Comparison of ENCODE assay signal across 17 cellular contexts in genomic region chr1:53579221-53580008, GRCh38.
"Had no signal": no experiment of that assay in that cellular context is flagged by ENCODE, and none has a peak within 500 bp of the region (broad histone marks: within the 10 kb centered on the region; RNA-seq: fewer than 3 reads in every experiment).

No MANE protein-coding gene starts in this region.

- H3K9me3 Mint-ChIP-seq: activated CD4-positive, alpha-beta T cell treated with anti-CD3 and anti-CD28 coated beads, Interleukin-2, amount 10 ng/mL, durations not matched to agents 24 days and 14 days; activated naive CD4-positive, alpha-beta T cell treated with anti-CD3 and anti-CD28 coated beads, Interleukin-2, amount 10 ng/mL, durations not matched to agents 7 days and 5 days; central memory CD8-positive, alpha-beta T cell; dendritic cell treated with granulocyte-macrophage colony-stimulating factor and Interleukin-4, amounts not matched to agents 40 ng/mL and 50 ng/mL, for 4 days; naive thymus-derived CD4-positive, alpha-beta T cell; stimulated activated naive CD8-positive, alpha-beta T cell treated with anti-CD3 and anti-CD28 coated beads, Interleukin-15, amount 100 ng/mL, for 72 hours had no signal

- H3K4me1 ChIP-seq: uterus had no signal

- H3K4me3 Mint-ChIP-seq: activated CD4-positive, alpha-beta T cell treated with anti-CD3 and anti-CD28 coated beads, Interleukin-2, amount 10 ng/mL, durations not matched to agents 24 days and 14 days; activated naive CD4-positive, alpha-beta T cell treated with anti-CD3 and anti-CD28 coated beads, Interleukin-2, amount 10 ng/mL, durations not matched to agents 7 days and 5 days; central memory CD8-positive, alpha-beta T cell; dendritic cell treated with granulocyte-macrophage colony-stimulating factor and Interleukin-4, amounts not matched to agents 40 ng/mL and 50 ng/mL, for 4 days; naive thymus-derived CD4-positive, alpha-beta T cell; stimulated activated naive CD8-positive, alpha-beta T cell treated with anti-CD3 and anti-CD28 coated beads, Interleukin-15, amount 100 ng/mL, for 72 hours had no signal

- ATAC-seq: body of pancreas; naive thymus-derived CD4-positive, alpha-beta T cell; stimulated activated naive CD8-positive, alpha-beta T cell treated with anti-CD3 and anti-CD28 coated beads, Interleukin-15, amount 100 ng/mL, for 72 hours had no signal

- H3K27ac ChIP-seq: body of pancreas, SJCRH30, thoracic aorta, uterus, VCaP had no signal

- H3K27ac Mint-ChIP-seq: activated CD4-positive, alpha-beta T cell treated with anti-CD3 and anti-CD28 coated beads, Interleukin-2, amount 10 ng/mL, durations not matched to agents 24 days and 14 days; activated naive CD4-positive, alpha-beta T cell treated with anti-CD3 and anti-CD28 coated beads, Interleukin-2, amount 10 ng/mL, durations not matched to agents 7 days and 5 days; dendritic cell treated with granulocyte-macrophage colony-stimulating factor and Interleukin-4, amounts not matched to agents 40 ng/mL and 50 ng/mL, for 4 days; naive thymus-derived CD4-positive, alpha-beta T cell; stimulated activated naive CD8-positive, alpha-beta T cell treated with anti-CD3 and anti-CD28 coated beads, Interleukin-15, amount 100 ng/mL, for 72 hours had no signal

- H3K36me3 ChIP-seq: SJCRH30, thoracic aorta, uterus had no signal

- H3K36me3 Mint-ChIP-seq: activated naive CD4-positive, alpha-beta T cell treated with anti-CD3 and anti-CD28 coated beads, Interleukin-2, amount 10 ng/mL, durations not matched to agents 7 days and 5 days; naive thymus-derived CD4-positive, alpha-beta T cell had no signal

- H3K27me3 Mint-ChIP-seq: activated CD4-positive, alpha-beta T cell treated with anti-CD3 and anti-CD28 coated beads, Interleukin-2, amount 10 ng/mL, durations not matched to agents 24 days and 14 days; central memory CD8-positive, alpha-beta T cell; dendritic cell treated with granulocyte-macrophage colony-stimulating factor and Interleukin-4, amounts not matched to agents 40 ng/mL and 50 ng/mL, for 4 days; stimulated activated naive CD8-positive, alpha-beta T cell treated with anti-CD3 and anti-CD28 coated beads, Interleukin-15, amount 100 ng/mL, for 72 hours had no signal

- H3K27me3 ChIP-seq: body of pancreas, uterus had no signal

- DNase-seq: activated CD4-positive, alpha-beta T cell treated with anti-CD3 and anti-CD28 coated beads, Interleukin-2, amount 10 ng/mL, durations not matched to agents 24 days and 14 days; activated naive CD4-positive, alpha-beta T cell treated with anti-CD3 and anti-CD28 coated beads, Interleukin-2, amount 10 ng/mL, durations not matched to agents 7 days and 5 days; activated T-cell treated with anti-CD3 and anti-CD28 coated beads, Interleukin-2, amount 50 U/mL, for 48 hours; hippocampal formation; naive thymus-derived CD4-positive, alpha-beta T cell; SJCRH30; stimulated activated CD4-positive, alpha-beta T cell treated with anti-CD3 and anti-CD28 coated beads, Interleukin-15, amount 100 ng/mL, for 24 hours; stimulated activated CD4-positive, alpha-beta T cell treated with anti-CD3 and anti-CD28 coated beads, Interleukin-4, amount 100 ng/mL, for 24 hours; stimulated activated naive CD8-positive, alpha-beta T cell treated with anti-CD3 and anti-CD28 coated beads, Interleukin-15, amount 100 ng/mL, for 72 hours; SW 1271 had no signal

- H3K9me3 ChIP-seq: body of pancreas, SJCRH30, thoracic aorta, uterus had no signal

- H3K4me3 ChIP-seq: body of pancreas, lung, SJCRH30, thoracic aorta, uterus had no signal
